Comparison of ENCODE assay signal across 9 cellular contexts in genomic region chr14:49960453-49960852, GRCh38.
A peak's percentile ranks its signal among the peaks of the same experiment; 100 is the strongest.
DNase-seq lines count a peak whose midpoint lies in the region; ATAC-seq and TF ChIP-seq lines count a peak whose summit lies in the region.
"Had no signal": no experiment of that assay in that cellular context is flagged by ENCODE, and none has a peak within 500 bp of the region (broad histone marks: within the 10 kb centered on the region; RNA-seq: fewer than 3 reads in every experiment).

No MANE protein-coding gene starts in this region.

- H3K27me3 Mint-ChIP-seq in activated T-helper 17 cell treated with anti-CD3 and anti-CD28 coated beads, Interleukin-2, amount 50 U/mL, for 72 hours = no peaks in the 10 kb centered on the region
- H3K27me3 Mint-ChIP-seq in HFFc6 (ENCODE audit: insufficient read depth) = no peaks in the 10 kb centered on the region

- H3K27ac Mint-ChIP-seq in activated T-helper 17 cell treated with anti-CD3 and anti-CD28 coated beads, Interleukin-2, amount 50 U/mL, for 72 hours = peak overlapping the region; percentile 28
- no peak overlapping the region for H3K27ac Mint-ChIP-seq in HFFc6

- 83 to 84% methylated on average over 7 of the region's 7 CpGs for WGBS in heart right ventricle, 2 donors

- H3K4me3 Mint-ChIP-seq in activated T-helper 17 cell treated with anti-CD3 and anti-CD28 coated beads, Interleukin-2, amount 50 U/mL, for 72 hours = peak overlapping the region; percentile 50
- no peak overlapping the region for H3K4me3 Mint-ChIP-seq in HFFc6

- peaks cover 0 to 4% (median 0%) of the 10 kb centered on the region in 9 donors for H3K4me1 ChIP-seq in heart right ventricle

- ATAC-seq in activated T-helper 17 cell treated with anti-CD3 and anti-CD28 coated beads, Interleukin-2, amount 50 U/mL, for 72 hours (replicated peaks) = no peak
- no peak for ATAC-seq in heart right ventricle

- DNase-seq in SIG-M5 treated with dmso at 0.1 percent for 504 hours (lab: John Stamatoyannopoulos, UW; ENCODE audit: unreplicated experiment) = peak; percentile 12
- no peak for DNase-seq in SIG-M5 (lab: John Stamatoyannopoulos, UW)
- peak; percentile 14 for DNase-seq in stimulated activated CD8-positive, alpha-beta memory T cell treated with anti-CD3 and anti-CD28 coated beads, Interleukin-4, amount 100 ng/mL, for 48 hours
- DNase-seq in heart right ventricle = no peak
- DNase-seq in HFFc6 = no peak
- DNase-seq in ureter (ENCODE audit: low spot score) = no peak
- DNase-seq: GF-D8 had no signal

- no peak for TF ChIP-seq RAD21 in Ishikawa (IDR thresholded peaks at IDR 0.05; ENCODE audit: low read depth)

- no peak overlapping the region for H3K4me3 ChIP-seq in heart right ventricle

- H3K4me1 Mint-ChIP-seq in activated T-helper 17 cell treated with anti-CD3 and anti-CD28 coated beads, Interleukin-2, amount 50 U/mL, for 72 hours = peaks cover 36% of the 10 kb centered on the region
- H3K4me1 Mint-ChIP-seq in HFFc6 (ENCODE audit: low read depth) = peaks cover 30% of the 10 kb centered on the region

- intact Hi-C loops in heart right ventricle (cut with DNase I) = loop anchor here in 1 of 10 donors (10.0 kb wide), 1 partner anchor 46 kb away; no protein-coding TSS in a partner anchor

- H3K36me3 ChIP-seq in heart right ventricle = no peaks in the 10 kb centered on the region

- H3K9me3 ChIP-seq in heart right ventricle = no peaks in the 10 kb centered on the region

- no peak for TF ChIP-seq EP300 in Ishikawa (IDR thresholded peaks at IDR 0.05; ENCODE audit: borderline replicate concordance)

- H3K27me3 ChIP-seq in heart right ventricle = no peaks in the 10 kb centered on the region

- no peak overlapping the region for H3K27ac ChIP-seq in heart right ventricle

- H3K9me3 Mint-ChIP-seq in activated T-helper 17 cell treated with anti-CD3 and anti-CD28 coated beads, Interleukin-2, amount 50 U/mL, for 72 hours = no peaks in the 10 kb centered on the region
- no peaks in the 10 kb centered on the region for H3K9me3 Mint-ChIP-seq in HFFc6

- TF ChIP-seq CTCF in heart right ventricle (IDR thresholded peaks at IDR 0.05) (no peak), HFFc6 (IDR thresholded peaks at IDR 0.05) (no peak)

- no peaks in the 10 kb centered on the region for H3K36me3 Mint-ChIP-seq in activated T-helper 17 cell treated with anti-CD3 and anti-CD28 coated beads, Interleukin-2, amount 50 U/mL, for 72 hours (ENCODE audit: low read depth)
- H3K36me3 Mint-ChIP-seq in HFFc6 (ENCODE audit: low read depth) = no peaks in the 10 kb centered on the region

TF ChIP-seq in Ishikawa, 13 proteins besides CTCF, POLR2A, EP300 and RAD21:
- peak; percentile 74 for TF ChIP-seq CEBPB (IDR thresholded peaks at IDR 0.05)
- TF ChIP-seq, protein P1, sequence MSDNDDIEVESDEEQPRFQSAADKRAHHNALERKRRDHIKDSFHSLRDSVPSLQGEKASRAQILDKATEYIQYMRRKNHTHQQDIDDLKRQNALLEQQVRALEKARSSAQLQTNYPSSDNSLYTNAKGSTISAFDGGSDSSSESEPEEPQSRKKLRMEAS (IDR thresholded peaks at IDR 0.05) = no peak

Comparison
In these comparisons a context has a peak if more than half of its experiments do, and no peak if none do; other contexts are left out.
1. DNase-seq: peak in SIG-M5 treated with dmso at 0.1 percent for 504 hours (single experiment) and stimulated activated CD8-positive, alpha-beta memory T cell treated with anti-CD3 and anti-CD28 coated beads, Interleukin-4, amount 100 ng/mL, for 48 hours (single experiment); none in SIG-M5 (single experiment), heart right ventricle (0 of 2), HFFc6 (single experiment) and ureter (single experiment).